ENCODE assay signal across 25 cellular contexts in genomic region chr1:45682942-45683341, GRCh38. TPM values are rescaled to one million over a fixed set of nuclear protein-coding genes. Genes with fewer than 3 reads are reported as not detected.
DNase-seq lines count a peak whose midpoint lies in the region; ATAC-seq and TF ChIP-seq lines count a peak whose summit lies in the region.
"Had no signal": no experiment of that assay in that cellular context is flagged by ENCODE, and none has a peak within 500 bp of the region (broad histone marks: within the 10 kb centered on the region; RNA-seq: fewer than 3 reads in every experiment).

No MANE protein-coding gene starts in this region.

- H3K4ac ChIP-seq in trophoblast cell (ENCODE audit: low read depth, low read length), result peak overlapping the region; percentile 12

- no peak overlapping the region for H4K91ac ChIP-seq in trophoblast cell (ENCODE audit: low read depth, low read length)

- intact Hi-C loops in OCI-LY7 (cut with micrococcal nuclease; ENCODE audit: unreplicated experiment), result loop anchor here (10.0 kb wide), 1 partner anchor 158 kb away; the partner anchor contains the start of gene PRDX1

- H3K27ac Mint-ChIP-seq in GM23338, result no peak overlapping the region
- no peak overlapping the region for H3K27ac Mint-ChIP-seq in endodermal cell
- no peak overlapping the region for H3K27ac Mint-ChIP-seq in stimulated activated memory B cell treated with anti-CD40 and anti-IgM and Interleukin-4, amounts not matched to agents 10 μg/mL and 1 μg/mL and 100 μg/mL, for 72 hours
- H3K27ac Mint-ChIP-seq: stimulated activated naive CD8-positive, alpha-beta T cell treated with anti-CD3 and anti-CD28 coated beads, Interleukin-15, Interleukin-2, amounts not matched to agents 100 ng/mL and 50 ng/mL, for 24 hours had no signal

- H3K4me1 Mint-ChIP-seq in GM23338, result peaks cover 54% of the 10 kb centered on the region
- peaks cover 47% of the 10 kb centered on the region for H3K4me1 Mint-ChIP-seq in endodermal cell
- peaks cover 56% of the 10 kb centered on the region for H3K4me1 Mint-ChIP-seq in stimulated activated memory B cell treated with anti-CD40 and anti-IgM and Interleukin-4, amounts not matched to agents 10 μg/mL and 1 μg/mL and 100 μg/mL, for 72 hours

- peak overlapping the region; percentile 52; the same call in 1 of the 2 replicates for H3K4me2 ChIP-seq in GM23338
- peak overlapping the region; percentile 42 for H3K4me2 ChIP-seq in OCI-LY7 (ENCODE audit: low read length)
- H3K4me2 ChIP-seq in trophoblast cell (ENCODE audit: low read length), result no peak overlapping the region

- no peak overlapping the region for H3K27ac ChIP-seq in GM23338 (ENCODE audit: low read depth)
- no peak overlapping the region for H3K27ac ChIP-seq in OCI-LY7 (ENCODE audit: low read depth, low read length, poor library complexity, severe bottlenecking)
- no peak overlapping the region for H3K27ac ChIP-seq in endodermal cell (ENCODE audit: low read depth, low read length)
- H3K27ac ChIP-seq in trophoblast cell (ENCODE audit: low read depth, low read length), result no peak overlapping the region
- H3K27ac ChIP-seq: tibial nerve had no signal

- H3K9me3 ChIP-seq in OCI-LY7 (ENCODE audit: low read length) (no peaks in the 10 kb centered on the region), endodermal cell (ENCODE audit: control insufficient read depth, low read length) (no peaks in the 10 kb centered on the region), trophoblast cell (ENCODE audit: insufficient read depth, low read depth, low read length) (no peaks in the 10 kb centered on the region)
- H3K9me3 ChIP-seq: tibial nerve had no signal

- H4K20me1 ChIP-seq in GM23338 (replicated peaks; ENCODE audit: insufficient read depth) (peaks cover 27% of the 10 kb centered on the region), OCI-LY7 (ENCODE audit: insufficient read depth, low read length) (peaks cover 35% of the 10 kb centered on the region)

- CTCF ChIA-PET in OCI-LY7 (lab: Charles Lee; ENCODE audit: unreplicated experiment), result no interaction called here

- TF ChIP-seq CTCF in GM23338 (conservative IDR thresholded peaks at IDR 0.05; ENCODE audit: low read depth in 2 of 2) (no peak), OCI-LY7 (conservative IDR thresholded peaks at IDR 0.05; ENCODE audit: low read length) (no peak), endodermal cell (conservative IDR thresholded peaks at IDR 0.05) (no peak)

- H2AFZ ChIP-seq in GM23338, result no peak overlapping the region
- no peak overlapping the region for H2AFZ ChIP-seq in OCI-LY7 (ENCODE audit: low read length)
- no peak overlapping the region for H2AFZ ChIP-seq in trophoblast cell (ENCODE audit: insufficient read depth, low read length, poor library complexity)

- peaks cover 12% of the 10 kb centered on the region for H3K79me1 ChIP-seq in trophoblast cell (ENCODE audit: low read length)

- H2AK5ac ChIP-seq in trophoblast cell (ENCODE audit: low read length), result no peak overlapping the region

- no peak overlapping the region for H4K8ac ChIP-seq in trophoblast cell (ENCODE audit: low read depth, low read length)

- ATAC-seq in GM23338 (no peak), HG02623 (IDR thresholded peaks at IDR 0.05; ENCODE audit: unreplicated experiment) (no peak)
- ATAC-seq in stimulated activated memory B cell treated with anti-CD40 and anti-IgM and Interleukin-4, amounts not matched to agents 10 μg/mL and 1 μg/mL and 100 μg/mL, for 72 hours, result no peak
- ATAC-seq: natural killer cell treated with Interleukin-12 subunit alpha and Interleukin-12 subunit beta and Interleukin-15 and Interleukin-18, amount 100 ng/mL, for 72 hours had no signal

- H3K9me3 Mint-ChIP-seq in GM23338, result no peaks in the 10 kb centered on the region
- no peaks in the 10 kb centered on the region for H3K9me3 Mint-ChIP-seq in endodermal cell
- no peaks in the 10 kb centered on the region for H3K9me3 Mint-ChIP-seq in stimulated activated memory B cell treated with anti-CD40 and anti-IgM and Interleukin-4, amounts not matched to agents 10 μg/mL and 1 μg/mL and 100 μg/mL, for 72 hours
- H3K9me3 Mint-ChIP-seq: natural killer cell treated with Interleukin-12 subunit alpha and Interleukin-12 subunit beta and Interleukin-15 and Interleukin-18, amount 100 ng/mL, for 72 hours; stimulated activated naive CD8-positive, alpha-beta T cell treated with anti-CD3 and anti-CD28 coated beads, Interleukin-15, Interleukin-2, amounts not matched to agents 100 ng/mL and 50 ng/mL, for 24 hours had no signal

- peaks cover 16% of the 10 kb centered on the region for H3K27me3 Mint-ChIP-seq in GM23338 (ENCODE audit: insufficient read depth, low read depth, poor library complexity)
- H3K27me3 Mint-ChIP-seq in endodermal cell (ENCODE audit: insufficient read depth), result no peaks in the 10 kb centered on the region
- H3K27me3 Mint-ChIP-seq in stimulated activated memory B cell treated with anti-CD40 and anti-IgM and Interleukin-4, amounts not matched to agents 10 μg/mL and 1 μg/mL and 100 μg/mL, for 72 hours, result no peaks in the 10 kb centered on the region
- H3K27me3 Mint-ChIP-seq: natural killer cell treated with Interleukin-12 subunit alpha and Interleukin-12 subunit beta and Interleukin-15 and Interleukin-18, amount 100 ng/mL, for 72 hours; stimulated activated naive CD8-positive, alpha-beta T cell treated with anti-CD3 and anti-CD28 coated beads, Interleukin-15, Interleukin-2, amounts not matched to agents 100 ng/mL and 50 ng/mL, for 24 hours had no signal

- no peak overlapping the region for H4K12ac ChIP-seq in trophoblast cell (ENCODE audit: low read depth, low read length)

- H3K23ac ChIP-seq in trophoblast cell (ENCODE audit: low read length), result no peak overlapping the region

- H3K4me3 Mint-ChIP-seq in GM23338 (peak overlapping the region; percentile 21; the same call in 2 of the 3 replicates), endodermal cell (peak overlapping the region; percentile 22)
- H3K4me3 Mint-ChIP-seq in stimulated activated memory B cell treated with anti-CD40 and anti-IgM and Interleukin-4, amounts not matched to agents 10 μg/mL and 1 μg/mL and 100 μg/mL, for 72 hours, result no peak overlapping the region
- H3K4me3 Mint-ChIP-seq: natural killer cell treated with Interleukin-12 subunit alpha and Interleukin-12 subunit beta and Interleukin-15 and Interleukin-18, amount 100 ng/mL, for 72 hours; stimulated activated naive CD8-positive, alpha-beta T cell treated with anti-CD3 and anti-CD28 coated beads, Interleukin-15, Interleukin-2, amounts not matched to agents 100 ng/mL and 50 ng/mL, for 24 hours had no signal

- H3K9ac ChIP-seq in endodermal cell (ENCODE audit: extremely low read depth, low read length, poor library complexity, severe bottlenecking) (no peak overlapping the region), trophoblast cell (ENCODE audit: low read length) (no peak overlapping the region)

- DNase-seq in GM23338 (ENCODE audit: low spot score) (no peak), OCI-LY7 (ENCODE audit: low spot score) (no peak), endodermal cell (no peak), trophoblast cell (no peak), NCI-H510A treated with DMSO at 0.1 percent for 48 hours (lab: John Stamatoyannopoulos, UW) (no peak)
- DNase-seq: activated CD4-positive, alpha-beta T cell treated with anti-CD3 and anti-CD28 coated beads, Interleukin-2, amount 50 U/mL, for 4 hours; activated CD8-positive, alpha-beta memory T cell treated with anti-CD3 and anti-CD28 coated beads, Interleukin-2, amount 50 U/mL, for 48 hours; activated gamma-delta T cell; amniotic stem cell; Calu3; caudate nucleus; dorsolateral prefrontal cortex; erythroblast; H7; kidney glomerular epithelial cell; mesendoderm; NCI-H69; small intestine; stimulated activated CD4-positive, alpha-beta T cell treated with anti-CD3 and anti-CD28 coated beads, Interleukin-4, amount 100 ng/mL, for 1 hour; T-helper 2 cell had no signal

- H3K36me3 ChIP-seq in GM23338 (ENCODE audit: insufficient read depth), result no peaks in the 10 kb centered on the region
- H3K36me3 ChIP-seq in OCI-LY7 (ENCODE audit: insufficient read depth, low read length), result peaks cover 42% of the 10 kb centered on the region
- H3K36me3 ChIP-seq in endodermal cell (ENCODE audit: control insufficient read depth, insufficient read depth, low read length), result no peaks in the 10 kb centered on the region
- no peaks in the 10 kb centered on the region for H3K36me3 ChIP-seq in trophoblast cell (ENCODE audit: control insufficient read depth in 1 of 2, insufficient read depth in 2 of 2, low read length in 2 of 2)
- H3K36me3 ChIP-seq: tibial nerve had no signal

- H3K27me3 ChIP-seq in GM23338 (ENCODE audit: insufficient read depth), result no peaks in the 10 kb centered on the region
- H3K27me3 ChIP-seq in endodermal cell (ENCODE audit: control insufficient read depth, insufficient read depth, low read length, poor library complexity, severe bottlenecking), result no peaks in the 10 kb centered on the region
- H3K27me3 ChIP-seq in trophoblast cell (ENCODE audit: insufficient read depth, low read length), result no peaks in the 10 kb centered on the region
- H3K27me3 ChIP-seq: dorsolateral prefrontal cortex, tibial nerve had no signal

- H2BK5ac ChIP-seq in trophoblast cell (ENCODE audit: low read depth, low read length, poor library complexity), result no peak overlapping the region

- peaks cover 83% of the 10 kb centered on the region for H3K79me2 ChIP-seq in GM23338 (replicated peaks; ENCODE audit: insufficient read depth)
- H3K79me2 ChIP-seq in OCI-LY7 (ENCODE audit: insufficient read depth, low read depth, low read length), result peaks cover 84% of the 10 kb centered on the region
- peaks cover 19% of the 10 kb centered on the region for H3K79me2 ChIP-seq in trophoblast cell (ENCODE audit: control insufficient read depth, insufficient read depth, low read length, poor library complexity)

- H3K4me3 ChIP-seq in GM23338 (peak overlapping the region; percentile 1; the same call in 1 of the 2 replicates), OCI-LY7 (ENCODE audit: low read depth, low read length, poor library complexity, severe bottlenecking) (no peak overlapping the region), endodermal cell (ENCODE audit: low read length) (peak overlapping the region; percentile 58), trophoblast cell (ENCODE audit: low read depth, low read length) (no peak overlapping the region)
- H3K4me3 ChIP-seq: dorsolateral prefrontal cortex, tibial nerve had no signal

- H2BK12ac ChIP-seq in trophoblast cell (ENCODE audit: low read length), result no peak overlapping the region

- no peak overlapping the region for H3K14ac ChIP-seq in trophoblast cell (ENCODE audit: low read length)

- BruUV-seq in OCI-LY7 (replicated peaks; lab: Mats Ljungman, UMichigan), result no TSS peak

- H3K9me2 ChIP-seq in GM23338 (ENCODE audit: insufficient read depth) (no peaks in the 10 kb centered on the region), OCI-LY7 (ENCODE audit: insufficient read depth, low read length) (no peaks in the 10 kb centered on the region)

- H3K36me3 Mint-ChIP-seq in GM23338 (ENCODE audit: low read depth) (no peaks in the 10 kb centered on the region; the same call in 2 of the 3 replicates), endodermal cell (ENCODE audit: low read depth) (peaks cover 4% of the 10 kb centered on the region)
- peaks cover 5% of the 10 kb centered on the region for H3K36me3 Mint-ChIP-seq in stimulated activated memory B cell treated with anti-CD40 and anti-IgM and Interleukin-4, amounts not matched to agents 10 μg/mL and 1 μg/mL and 100 μg/mL, for 72 hours

- H2BK120ac ChIP-seq in trophoblast cell (ENCODE audit: insufficient read depth, low read length, poor library complexity), result no peak overlapping the region

- H3K4me1 ChIP-seq in GM23338 (ENCODE audit: insufficient read depth) (peaks cover 48% of the 10 kb centered on the region), OCI-LY7 (ENCODE audit: insufficient read depth, low read length, poor library complexity, severe bottlenecking) (peaks cover 51% of the 10 kb centered on the region), endodermal cell (ENCODE audit: control insufficient read depth, insufficient read depth, low read length) (peaks cover 4% of the 10 kb centered on the region), trophoblast cell (ENCODE audit: control insufficient read depth in 1 of 2, insufficient read depth in 2 of 2, low read length in 2 of 2) (peaks cover 4 to 9% of the 10 kb centered on the region in 2 experiments)

- no peaks in the 10 kb centered on the region for H3F3A ChIP-seq in GM23338 (replicated peaks; ENCODE audit: low read depth)

- 86 to 94% methylated on average over 5 to 6 of the region's 6 CpGs for WGBS in endodermal cell (ENCODE audit: insufficient coverage in 1 of 2, insufficient read length in 1 of 2), 2 experiments
- WGBS in trophoblast cell (ENCODE audit: extremely low coverage, insufficient coverage, insufficient read length), result no CpG with 5 or more reads among the region's 6 CpGs

- POLR2A ChIA-PET in OCI-LY7 (lab: Charles Lee), result interaction anchor here (0.6 to 0.8 kb wide), 3 partner anchors 10 to 32 kb away, joined by 3 to 8 read pairs (median 5); no protein-coding TSS in a partner anchor

- no peak overlapping the region for H3K18ac ChIP-seq in trophoblast cell (ENCODE audit: low read length)

RNA-seq across cellular contexts. Expression of gene GPBP1L1, which starts 3.4 kb away (rescaled TPM):
- total RNA-seq in GM23338 (2014; rRNA removed; shearing (Covaris generic)), result 117 and 134 TPM in 2 replicates
- polyA plus RNA-seq in GM23338 (2016; fragmentation: Nextera tagmentation; extraction: Ambion mirVana), result 61.7 and 63.2 TPM in 2 replicates
- total RNA-seq in OCI-LY7 (2014; rRNA removed; shearing (Covaris generic)), result 89.7 and 101 TPM in 2 replicates
- total RNA-seq in OCI-LY7 (2022) (117 and 130 TPM in 2 replicates), endodermal cell (100 to 1,000 TPM; 117 to 124 TPM)
- polyA plus RNA-seq in endodermal cell (2013, experiment 1 of 2), result 79.0 TPM
- polyA plus RNA-seq in endodermal cell (2013, experiment 2 of 2), result 76.2 TPM
- 69.1 and 73.8 TPM in 2 replicates for polyA plus RNA-seq in trophoblast cell (2013)

RNA-seq across cellular contexts. Expression of gene TMEM69, which starts 5.0 kb away (rescaled TPM):
- total RNA-seq in GM23338 (2014; rRNA removed; shearing (Covaris generic)), result 45.8 and 59.7 TPM in 2 replicates
- 38.8 and 62.4 TPM in 2 replicates for polyA plus RNA-seq in GM23338 (2016; fragmentation: Nextera tagmentation; extraction: Ambion mirVana)
- 24.7 and 35.8 TPM in 2 replicates for total RNA-seq in OCI-LY7 (2014; rRNA removed; shearing (Covaris generic))
- total RNA-seq in OCI-LY7 (2022) (42.2 and 49.1 TPM in 2 replicates), endodermal cell (10 to 100 TPM; 25.1 to 28.1 TPM)
- 60.2 TPM for polyA plus RNA-seq in endodermal cell (2013, experiment 1 of 2)
- 53.6 TPM for polyA plus RNA-seq in endodermal cell (2013, experiment 2 of 2)
- 41.7 and 42.5 TPM in 2 replicates for polyA plus RNA-seq in trophoblast cell (2013)

RNA-seq across cellular contexts. Expression of gene CCDC17, which starts 59.1 kb away (rescaled TPM):
- 1.0 and 2.2 TPM in 2 replicates for total RNA-seq in GM23338 (2014; rRNA removed; shearing (Covaris generic))
- 0.57 and 0.90 TPM in 2 replicates for polyA plus RNA-seq in GM23338 (2016; fragmentation: Nextera tagmentation; extraction: Ambion mirVana)
- 2.8 and 3.2 TPM in 2 replicates for total RNA-seq in OCI-LY7 (2014; rRNA removed; shearing (Covaris generic))
- 5.0 and 5.6 TPM in 2 replicates for total RNA-seq in OCI-LY7 (2022)
- 1 to 10 TPM; 2.5 to 5.1 TPM for total RNA-seq in endodermal cell
- polyA plus RNA-seq in endodermal cell (2013, experiment 1 of 2), result 1.2 TPM
- 1.2 TPM for polyA plus RNA-seq in endodermal cell (2013, experiment 2 of 2)
- 0.49 and 0.54 TPM in 2 replicates for polyA plus RNA-seq in trophoblast cell (2013)

Comparison
In these comparisons a context has a peak if more than half of its experiments do, and no peak if none do; other contexts are left out.
1. H3K4me3 ChIP-seq: peak in GM23338 (single experiment) and endodermal cell (single experiment); none in OCI-LY7 (single experiment) and trophoblast cell (single experiment).